7 cellular contexts compared by ENCODE assay signal in the genomic region with DNA sequence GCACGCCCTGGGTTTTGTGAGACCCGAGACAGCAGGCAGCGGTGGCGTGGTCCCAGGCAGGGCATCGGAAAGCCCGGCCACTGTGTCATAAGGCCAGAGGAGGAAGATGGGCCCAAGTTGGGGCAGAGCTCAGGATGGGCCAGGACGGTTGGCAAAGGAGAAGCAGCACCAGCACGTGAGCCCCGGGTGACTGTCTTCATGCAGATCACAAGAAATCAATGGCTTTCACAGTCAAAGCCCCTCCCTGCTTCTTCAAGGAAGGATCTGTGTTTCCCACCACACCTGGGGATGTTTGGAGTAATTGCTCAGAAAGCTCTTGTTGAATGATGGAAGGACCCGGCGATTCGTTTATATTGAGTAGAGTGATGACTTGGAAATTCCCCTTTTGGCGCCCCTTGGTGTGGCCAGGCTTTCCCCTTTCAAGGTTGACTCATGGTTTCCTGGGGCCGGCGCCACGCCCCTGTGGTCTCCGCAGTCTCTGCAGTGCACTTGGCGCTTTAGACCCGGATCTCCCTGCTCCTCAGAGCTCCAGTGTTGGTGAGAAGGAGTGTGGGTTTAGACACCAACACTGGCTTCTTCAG. TPM values are rescaled to one million over a fixed set of nuclear protein-coding genes. Genes with fewer than 3 reads are reported as not detected.
DNase-seq lines count a peak whose midpoint lies in the region; ATAC-seq, FAIRE-seq and TF ChIP-seq lines count a peak whose summit lies in the region.

No MANE protein-coding gene starts in this region.

- H3K4me3 ChIP-seq in endothelial cell of umbilical vein (replicated peaks in 1 of 3; ENCODE audit: insufficient read depth in 1 of 3, low read depth in 1 of 3, low read length in 3 of 3), result no peak overlapping the region
- no peak overlapping the region for H3K4me3 ChIP-seq in vagina

- H2AFZ ChIP-seq in endothelial cell of umbilical vein (ENCODE audit: low read depth, low read length), result no peak overlapping the region

- H3K9ac ChIP-seq in endothelial cell of umbilical vein (replicated peaks; ENCODE audit: extremely low read depth, insufficient read depth, low read length), result no peak overlapping the region

- H3K9me1 ChIP-seq in endothelial cell of umbilical vein (replicated peaks; ENCODE audit: control insufficient read depth, extremely low read depth, insufficient read depth, low read length), result no peaks in the 10 kb centered on the region

- H3K4me2 ChIP-seq in endothelial cell of umbilical vein (ENCODE audit: insufficient read depth, low read length), result no peak overlapping the region

- DNase-seq in activated CD4-positive, alpha-beta T cell treated with anti-CD3 and anti-CD28 coated beads for 48 hours, result peak; percentile 81
- DNase-seq in endothelial cell of umbilical vein (ENCODE audit: low read depth, low spot score) (peak; percentile 26), NCI-H510A (lab: John Stamatoyannopoulos, UW) (no peak), vagina (ENCODE audit: extremely low spot score in 2 of 2) (no peak)
- peak; percentile 67 to 79 for DNase-seq in stimulated activated CD8-positive, alpha-beta memory T cell treated with anti-CD3 and anti-CD28 coated beads, Interleukin-7, amount 100 ng/mL, for 48 hours (ENCODE audit: extremely low read depth in 1 of 2, low read depth in 1 of 2)

- H3K4me1 ChIP-seq in endothelial cell of umbilical vein (ENCODE audit: control insufficient read depth, extremely low read depth, insufficient read depth, low read length) (no peaks in the 10 kb centered on the region), vagina (no peaks in the 10 kb centered on the region)

- peak; percentile 80 for ATAC-seq in GM19397 (IDR thresholded peaks at IDR 0.05; ENCODE audit: unreplicated experiment)
- peak; percentile 95 for ATAC-seq in HG03354 (IDR thresholded peaks at IDR 0.05; ENCODE audit: poor library complexity, severe bottlenecking, unreplicated experiment)

- H3K27me3 ChIP-seq in endothelial cell of umbilical vein (ENCODE audit: control insufficient read depth in 2 of 2, insufficient read depth in 2 of 2, low read length in 2 of 2) (no peaks in the 10 kb centered on the region), vagina (no peaks in the 10 kb centered on the region)

- POLR2A ChIA-PET in endothelial cell of umbilical vein (lab: Charles Lee), result no interaction called here

- H4K20me1 ChIP-seq in endothelial cell of umbilical vein (replicated peaks; ENCODE audit: control insufficient read depth, extremely low read depth, insufficient read depth, low read length), result no peaks in the 10 kb centered on the region

- TF ChIP-seq CTCF in endothelial cell of umbilical vein (IDR thresholded peaks at IDR 0.05; ENCODE audit: extremely low read depth in 1 of 2, insufficient read depth in 1 of 2, low read depth in 1 of 2, low read length in 2 of 2) (no peak), vagina (IDR thresholded peaks at IDR 0.05) (no peak)

- no peaks in the 10 kb centered on the region for H3K9me3 ChIP-seq in endothelial cell of umbilical vein (replicated peaks; ENCODE audit: control insufficient read depth, insufficient read depth, low read length)
- H3K9me3 ChIP-seq in vagina, result no peaks in the 10 kb centered on the region

- H3K27ac ChIP-seq in endothelial cell of umbilical vein (ENCODE audit: insufficient read depth, low read depth, low read length) (no peak overlapping the region), vagina (no peak overlapping the region)

- TF ChIP-seq POLR2A in endothelial cell of umbilical vein (IDR thresholded peaks at IDR 0.05; ENCODE audit: low read depth, low read length) (no peak), vagina (IDR thresholded peaks at IDR 0.05) (no peak)

- CTCF ChIA-PET in endothelial cell of umbilical vein (lab: Charles Lee), result interaction anchor here (1.3 kb wide), 2 partner anchors 9 to 34 kb away, joined by 4 to 7 read pairs; no protein-coding TSS in a partner anchor

- FAIRE-seq in endothelial cell of umbilical vein (lab: Jason Lieb, UNC), result no peak

- H3K36me3 ChIP-seq in endothelial cell of umbilical vein (ENCODE audit: control insufficient read depth in 2 of 2, extremely low read depth in 1 of 2, insufficient read depth in 2 of 2, low read length in 2 of 2) (no peaks in the 10 kb centered on the region), vagina (no peaks in the 10 kb centered on the region)

- dilution Hi-C loops in endothelial cell of umbilical vein (cut with MboI; ENCODE audit: extremely low pct_ligation_motif_present, low sequenced_read_pairs), result no loop called here

- no TSS peak for BruUV-seq in endothelial cell of umbilical vein (replicated peaks; lab: Mats Ljungman, UMichigan)

- intact Hi-C loops in endothelial cell of umbilical vein (cut with micrococcal nuclease) (no loop called here), vagina (cut with DNase I) (no loop called here)

- H3K79me2 ChIP-seq in endothelial cell of umbilical vein (ENCODE audit: control insufficient read depth, insufficient read depth, low read length), result no peaks in the 10 kb centered on the region

TF ChIP-seq in endothelial cell of umbilical vein, 7 proteins besides CTCF, POLR2A, EP300 and RAD21:
- TF ChIP-seq GATA2 (IDR thresholded peaks at IDR 0.05; ENCODE audit: insufficient read depth, insufficient read length, low read depth, low read length) (no peak), FOS (IDR thresholded peaks at IDR 0.05; ENCODE audit: borderline replicate concordance, insufficient read depth, low read length) (no peak), JUN (IDR thresholded peaks at IDR 0.05; ENCODE audit: borderline replicate concordance, insufficient read depth, insufficient read length, low read depth) (no peak), EZH2 (IDR thresholded peaks at IDR 0.05; ENCODE audit: borderline replicate concordance, low read depth, low read length, severe bottlenecking) (no peak), POLR2AphosphoS5 (IDR thresholded peaks at IDR 0.05; ENCODE audit: insufficient read depth, low read depth, low read length) (no peak)

RNA-seq across cellular contexts. Expression of a gene that starts 52.1 kb away (rescaled TPM):
- 0.75 and 0.90 TPM in 2 replicates for total RNA-seq in endothelial cell of umbilical vein
- 0.06 and 0.14 TPM in 2 replicates for polyA plus RNA-seq in endothelial cell of umbilical vein
- 0.26 and 0.38 TPM in 2 replicates for polyA plus RNA-seq in endothelial cell of umbilical vein (2011; cell fraction: cytosol; rRNA removed)
- polyA plus RNA-seq in endothelial cell of umbilical vein (2011; cell fraction: nucleus; rRNA removed), result 0.32 and 0.45 TPM in 2 replicates
- polyA plus RNA-seq in endothelial cell of umbilical vein (2012), result 2.2 and 5.1 TPM in 2 replicates
- 1.2 TPM in 1 of 2 replicates, not detected in the other for polyA minus RNA-seq in endothelial cell of umbilical vein
- not detected for polyA minus RNA-seq in endothelial cell of umbilical vein (2011; cell fraction: cytosol; rRNA and poly(A)+ RNA removed)
- polyA minus RNA-seq in endothelial cell of umbilical vein (2011; cell fraction: nucleus; rRNA and poly(A)+ RNA removed), result 0.34 and 0.77 TPM in 2 replicates
- not detected for total RNA-seq in vagina

Comparison
In these comparisons a context has a peak if more than half of its experiments do, and no peak if none do; other contexts are left out.
1. DNase-seq: peak in activated CD4-positive, alpha-beta T cell treated with anti-CD3 and anti-CD28 coated beads for 48 hours (single experiment), endothelial cell of umbilical vein (single experiment) and stimulated activated CD8-positive, alpha-beta memory T cell treated with anti-CD3 and anti-CD28 coated beads, Interleukin-7, amount 100 ng/mL, for 48 hours (2 of 2); none in NCI-H510A (single experiment) and vagina (0 of 2).